1 cellular context compared by ENCODE assay signal in genomic region chr11:87368876-87369480, GRCh38.
TF ChIP-seq lines count a peak whose summit lies in the region.

No MANE protein-coding gene starts in this region.

TF ChIP-seq in HepG2, 621 proteins besides CTCF, POLR2A, EP300 and RAD21 (continued from another document):
- TF ChIP-seq ZBTB8A (CRISPR knock-in tag; IDR thresholded peaks at IDR 0.05; ENCODE audit: borderline replicate concordance, low read depth), result no peak
- no peak for TF ChIP-seq TP53 (CRISPR knock-in tag; conservative IDR thresholded peaks at IDR 0.05)
